In the genomic region with DNA sequence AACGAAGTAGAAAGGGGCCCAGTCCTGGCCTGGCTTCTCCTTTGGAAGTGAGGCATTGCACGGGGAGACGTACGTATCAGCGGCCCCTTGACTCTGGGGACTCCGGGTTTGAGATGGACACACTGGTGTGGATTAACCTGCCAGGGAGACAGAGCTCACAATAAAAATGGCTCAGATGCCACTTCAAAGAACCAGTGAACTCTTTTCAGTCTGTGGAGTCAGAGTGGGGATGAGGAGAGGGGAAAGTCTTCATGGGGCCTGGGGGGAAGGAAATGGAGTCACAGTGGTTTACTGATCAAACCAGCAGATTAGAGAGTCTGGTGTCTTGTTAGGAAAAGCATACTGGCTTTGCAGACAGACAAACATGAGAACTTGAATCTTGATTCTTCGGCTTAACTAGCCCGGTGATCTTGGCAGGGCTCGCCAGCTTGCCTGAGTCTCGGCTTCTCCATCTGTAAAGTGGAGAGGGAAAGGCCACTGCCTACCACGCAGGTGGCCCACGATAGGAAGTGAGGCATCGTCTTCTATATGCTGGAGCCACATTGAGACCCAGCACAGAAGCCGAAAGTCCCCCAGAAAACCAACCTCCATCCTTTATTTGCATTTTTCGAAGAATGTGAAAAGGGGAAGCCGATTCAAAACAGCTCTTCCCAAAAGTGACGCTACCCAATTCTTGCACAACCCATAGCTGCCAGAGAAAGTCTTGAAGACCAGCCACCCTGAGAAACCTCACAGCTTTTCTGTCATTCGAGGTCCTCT, we compare ENCODE assay signal across 9 cellular contexts. TPM values are rescaled to one million over a fixed set of nuclear protein-coding genes. Genes with fewer than 3 reads are reported as not detected.
DNase-seq lines count a peak whose midpoint lies in the region; ATAC-seq and TF ChIP-seq lines count a peak whose summit lies in the region.
"Had no signal": no experiment of that assay in that cellular context is flagged by ENCODE, and none has a peak within 500 bp of the region (broad histone marks: within the 10 kb centered on the region; RNA-seq: fewer than 3 reads in every experiment).

FFAR1 (plus strand) TSS at position 732 of the 759 bp plus-strand sequence. CDS start 3,650 bp downstream, outside the sequence.

- no peaks in the 10 kb centered on the region for H3K9me3 ChIP-seq in uterus

- H3K27me3 ChIP-seq in uterus, result no peaks in the 10 kb centered on the region

- H3K4me1 ChIP-seq in uterus, result no peaks in the 10 kb centered on the region

- intact Hi-C loops in uterus (cut with DNase I; ENCODE audit: low total_unique reads), result no loop called here

- no peak for TF ChIP-seq CTCF in uterus (IDR thresholded peaks at IDR 0.05)

- no peak within 1 kb of the TSS for H3K27ac ChIP-seq in uterus

- DNase-seq in RPMI7951 (ENCODE audit: low read depth), result peak; percentile 6
- DNase-seq in effector CD4-positive, alpha-beta T cell, result peak; percentile 27
- peak; percentile 52 to 65 for DNase-seq in stimulated activated CD8-positive, alpha-beta memory T cell treated with anti-CD3 and anti-CD28 coated beads, Interleukin-15, amount 100 ng/mL, for 48 hours (ENCODE audit: low read depth in 2 of 2)
- DNase-seq in NCI-H510A treated with DMSO at 0.1 percent for 48 hours (lab: John Stamatoyannopoulos, UW), result no peak
- DNase-seq in NCI-H1092 treated with DMSO at 0.1 percent for 48 hours (lab: John Stamatoyannopoulos, UW), result no peak
- DNase-seq in uterus, result no peak

- ATAC-seq in GM18861 (IDR thresholded peaks at IDR 0.05; ENCODE audit: unreplicated experiment), result peak; percentile 50
- ATAC-seq in HG02759 (IDR thresholded peaks at IDR 0.05; ENCODE audit: unreplicated experiment), result peak; percentile 61

- H3K4me3 ChIP-seq in uterus, result no peak within 1 kb of the TSS

- TF ChIP-seq POLR2A in uterus (IDR thresholded peaks at IDR 0.05), result no peak

- no peaks in the 10 kb centered on the region for H3K36me3 ChIP-seq in uterus

RNA-seq across cellular contexts. Expression of gene FFAR1, which starts in this region (rescaled TPM):
- not detected in 2 replicates for total RNA-seq in RPMI7951 (2014; rRNA removed; shearing (Covaris generic))
- under 1 TPM in 1 of 4 donors, not detected in 3; 0.21 TPM for total RNA-seq in uterus
- total RNA-seq: skeletal muscle tissue had no signal

Comparison
In these comparisons a context has a peak if more than half of its experiments do, and no peak if none do; other contexts are left out.
1. Peak in DNase-seq in RPMI7951; RNA of the gene not detected or under 1 TPM.
2. DNase-seq: peak in effector CD4-positive, alpha-beta T cell (single experiment) and stimulated activated CD8-positive, alpha-beta memory T cell treated with anti-CD3 and anti-CD28 coated beads, Interleukin-15, amount 100 ng/mL, for 48 hours (2 of 2); none in NCI-H510A treated with DMSO at 0.1 percent for 48 hours (single experiment), NCI-H1092 treated with DMSO at 0.1 percent for 48 hours (single experiment) and uterus (0 of 2).